Comparison of ENCODE assay signal across 13 cellular contexts in genomic region chr4:190179030-190179739, GRCh38. TPM values are rescaled to one million over a fixed set of nuclear protein-coding genes. Genes with fewer than 3 reads are reported as not detected.
A peak's percentile ranks its signal among the peaks of the same experiment; 100 is the strongest.
DNase-seq lines count a peak whose midpoint lies in the region; ATAC-seq and TF ChIP-seq lines count a peak whose summit lies in the region.
"Not testable (repeated sequence)": the region's sequence is repeated elsewhere in the genome, so short reads cannot be mapped to it uniquely, and the experiment has no call there.
"Had no signal": no experiment of that assay in that cellular context is flagged by ENCODE, and none has a peak within 500 bp of the region (broad histone marks: within the 10 kb centered on the region; RNA-seq: fewer than 3 reads in every experiment).

No MANE protein-coding gene starts in this region.

- H3K4me3 ChIP-seq in CD4-positive, CD25-positive, alpha-beta regulatory T cell (ENCODE audit: low read depth, low read length); heart left ventricle: not testable (repeated sequence)

- H3K9me3 ChIP-seq in CD4-positive, CD25-positive, alpha-beta regulatory T cell (ENCODE audit: control insufficient read depth in 2 of 2, low read length in 2 of 2); heart left ventricle: not testable (repeated sequence)

- peaks cover 0 to 12% (median 4%) of the 10 kb centered on the region in 7 donors for H3K9me3 Mint-ChIP-seq in CD4-positive, CD25-positive, alpha-beta regulatory T cell
- H3K9me3 Mint-ChIP-seq in activated CD8-positive, alpha-beta memory T cell treated with anti-CD3 and anti-CD28 coated beads, Interleukin-2, amount 10 ng/mL, durations not matched to agents 7 days and 5 days (ENCODE audit: low read depth); osteocyte (ENCODE audit: unreplicated experiment): not testable (repeated sequence)

- CTCF ChIA-PET in activated CD8-positive, alpha-beta memory T cell treated with anti-CD3 and anti-CD28 coated beads, Interleukin-2, amount 10 ng/mL, durations not matched to agents 7 days and 5 days (lab: Charles Lee): not testable (repeated sequence)

- not testable (repeated sequence) for TF ChIP-seq POLR2A in heart left ventricle (IDR thresholded peaks at IDR 0.05)

- not testable (repeated sequence) for H3K27me3 Mint-ChIP-seq in CD4-positive, CD25-positive, alpha-beta regulatory T cell; activated CD8-positive, alpha-beta memory T cell treated with anti-CD3 and anti-CD28 coated beads, Interleukin-2, amount 10 ng/mL, durations not matched to agents 7 days and 5 days; osteocyte (ENCODE audit: unreplicated experiment)

- not testable (repeated sequence) for H3K27ac ChIP-seq in CD4-positive, CD25-positive, alpha-beta regulatory T cell (ENCODE audit: insufficient read depth, low read length, poor library complexity, severe bottlenecking); heart left ventricle

- intact Hi-C loops in heart left ventricle (cut with DNase I): not testable (repeated sequence)

- DNase-seq in CD4-positive, CD25-positive, alpha-beta regulatory T cell; activated CD8-positive, alpha-beta memory T cell treated with anti-CD3 and anti-CD28 coated beads, Interleukin-2, amount 10 ng/mL, durations not matched to agents 7 days and 5 days: not testable (repeated sequence)
- DNase-seq in heart left ventricle (peak in 1 of 5 donors; percentile 12), osteocyte (ENCODE audit: extremely low spot score, unreplicated experiment) (peak; percentile 83)

- ATAC-seq in CD4-positive, CD25-positive, alpha-beta regulatory T cell (ENCODE audit: low read depth in 2 of 2): peak; percentile 51 to 57
- ATAC-seq in GM19324 (IDR thresholded peaks at IDR 0.05; ENCODE audit: low FRiP score, unreplicated experiment) (peak; percentile 75), GM21723 (IDR thresholded peaks at IDR 0.05; ENCODE audit: unreplicated experiment) (peak; percentile 66), HG03025 (IDR thresholded peaks at IDR 0.05; ENCODE audit: low FRiP score, unreplicated experiment) (peak; percentile 57), HG03457 (IDR thresholded peaks at IDR 0.05; ENCODE audit: unreplicated experiment) (peak; percentile 60), heart left ventricle (peak; percentile 77 to 88 (median 82))
- peak; percentile 57 for ATAC-seq in activated CD8-positive, alpha-beta memory T cell treated with anti-CD3 and anti-CD28 coated beads, Interleukin-2, amount 10 ng/mL, durations not matched to agents 7 days and 5 days

- H3K27me3 ChIP-seq in CD4-positive, CD25-positive, alpha-beta regulatory T cell (ENCODE audit: control insufficient read depth, insufficient read depth, low read length); heart left ventricle: not testable (repeated sequence)

- H3K4me1 Mint-ChIP-seq in CD4-positive, CD25-positive, alpha-beta regulatory T cell; activated CD8-positive, alpha-beta memory T cell treated with anti-CD3 and anti-CD28 coated beads, Interleukin-2, amount 10 ng/mL, durations not matched to agents 7 days and 5 days; osteocyte (ENCODE audit: unreplicated experiment): not testable (repeated sequence)

- not testable (repeated sequence) for H3K27ac Mint-ChIP-seq in CD4-positive, CD25-positive, alpha-beta regulatory T cell; activated CD8-positive, alpha-beta memory T cell treated with anti-CD3 and anti-CD28 coated beads, Interleukin-2, amount 10 ng/mL, durations not matched to agents 7 days and 5 days; osteocyte (ENCODE audit: unreplicated experiment)

- H3K4me1 ChIP-seq in CD4-positive, CD25-positive, alpha-beta regulatory T cell (ENCODE audit: control insufficient read depth, insufficient read depth, low read length, poor library complexity, severe bottlenecking); heart left ventricle: not testable (repeated sequence)

- not testable (repeated sequence) for H3K36me3 Mint-ChIP-seq in CD4-positive, CD25-positive, alpha-beta regulatory T cell; activated CD8-positive, alpha-beta memory T cell treated with anti-CD3 and anti-CD28 coated beads, Interleukin-2, amount 10 ng/mL, durations not matched to agents 7 days and 5 days; osteocyte (ENCODE audit: unreplicated experiment)

- H3K4me3 Mint-ChIP-seq in CD4-positive, CD25-positive, alpha-beta regulatory T cell; activated CD8-positive, alpha-beta memory T cell treated with anti-CD3 and anti-CD28 coated beads, Interleukin-2, amount 10 ng/mL, durations not matched to agents 7 days and 5 days; osteocyte (ENCODE audit: unreplicated experiment): not testable (repeated sequence)

- not testable (repeated sequence) for TF ChIP-seq CTCF in heart left ventricle (IDR thresholded peaks at IDR 0.05); osteocyte (IDR thresholded peaks at IDR 0.05)

- WGBS in heart left ventricle, 4 donors: 26 to 28% methylated on average over 2 of the region's 2 CpGs; no CpG with 5 or more reads in 2 of the 4 donors

- H3K36me3 ChIP-seq in CD4-positive, CD25-positive, alpha-beta regulatory T cell (ENCODE audit: control insufficient read depth, insufficient read depth, low read length); heart left ventricle: not testable (repeated sequence)

RNA-seq across cellular contexts. Expression of gene DUX4, which starts 5.6 kb away (rescaled TPM):
- total RNA-seq in CD4-positive, CD25-positive, alpha-beta regulatory T cell: not detected
- not detected for polyA plus RNA-seq in CD4-positive, CD25-positive, alpha-beta regulatory T cell
- not detected for total RNA-seq in activated CD8-positive, alpha-beta memory T cell treated with anti-CD3 and anti-CD28 coated beads, Interleukin-2, amount 10 ng/mL, durations not matched to agents 7 days and 5 days
- total RNA-seq in heart left ventricle (not detected), osteocyte (not detected in 2 replicates)
- not detected for polyA plus RNA-seq in heart left ventricle
- total RNA-seq: A172; activated naive CD8-positive, alpha-beta T cell treated with anti-CD3 and anti-CD28 coated beads for 36 hours; cardiac muscle cell; temporal lobe had no signal
- polyA plus RNA-seq: cardiac muscle cell, CD14-positive monocyte had no signal
